ENCODE assay signal across 2 cellular contexts in genomic region chr6:153989989-153990388, GRCh38.
TF ChIP-seq lines count a peak whose summit lies in the region.

No MANE protein-coding gene starts in this region.

TF ChIP-seq in HepG2, 621 proteins besides CTCF, POLR2A, EP300 and RAD21:
- TF ChIP-seq CEBPG (CRISPR knock-in tag; IDR thresholded peaks at IDR 0.05) (peak; percentile 28; the same call in 1 of the 2 replicates), CEBPB (IDR thresholded peaks at IDR 0.05; ENCODE audit: borderline replicate concordance, low read depth, low read length) (peak; percentile 88), ARID5B (CRISPR knock-in tag; IDR thresholded peaks at IDR 0.05) (0 out of 2 replicates have a peak, but pooled peaks have one; percentile 26), ZNF562 (CRISPR knock-in tag; IDR thresholded peaks at IDR 0.05; ENCODE audit: borderline replicate concordance) (no peak), NCOR1 (IDR thresholded peaks at IDR 0.05; ENCODE audit: borderline replicate concordance, low read length) (peak; percentile 48; the same call in 1 of the 2 replicates), ZBTB21 (CRISPR knock-in tag; IDR thresholded peaks at IDR 0.05) (no peak), HNF4A (CRISPR knock-in tag; IDR thresholded peaks at IDR 0.05) (peak; percentile 78), HNF4G (IDR thresholded peaks at IDR 0.05; ENCODE audit: borderline replicate concordance, low read depth, low read length) (peak; percentile 49), HNF4G (CRISPR knock-in tag; IDR thresholded peaks at IDR 0.05; ENCODE audit: borderline replicate concordance, low read depth) (no peak)
TF ChIP-seq in HepG2: peak in this region for 6.

TF ChIP-seq in GM12891, 5 proteins besides CTCF, POLR2A, EP300 and RAD21 (continued from another document):
- TF ChIP-seq PAX5 (IDR thresholded peaks at IDR 0.05; ENCODE audit: insufficient read depth, low read length, severe bottlenecking) (no peak), POLR2AphosphoS5 (IDR thresholded peaks at IDR 0.05; ENCODE audit: low read depth, low read length) (no peak), TAF1 (IDR thresholded peaks at IDR 0.05; ENCODE audit: low read depth, low read length) (no peak), SPI1 (IDR thresholded peaks at IDR 0.05; ENCODE audit: low read depth, low read length) (no peak)
TF ChIP-seq in GM12891: peak in this region for 0.
